ENCODE assay signal across 1 cellular context in the genomic region with DNA sequence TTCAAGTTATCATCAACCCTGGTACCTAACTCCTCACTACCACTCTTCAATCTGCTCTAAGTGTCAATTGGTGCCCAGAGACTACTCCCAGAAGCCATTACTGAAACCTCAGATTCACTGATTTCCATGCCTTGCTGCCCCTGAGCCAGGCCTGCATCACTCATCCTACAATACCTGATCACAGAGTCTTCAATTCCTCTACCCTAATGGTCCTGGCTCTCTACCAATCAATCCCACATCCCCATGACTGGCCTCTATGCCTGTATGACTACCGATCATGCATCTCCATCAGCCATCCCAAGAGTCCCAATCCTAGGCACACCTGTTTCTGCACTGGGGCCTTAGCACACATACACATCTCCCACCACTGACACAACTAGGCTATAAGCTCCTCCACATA.
TF ChIP-seq lines count a peak whose summit lies in the region.

No MANE protein-coding gene starts in this region.

TF ChIP-seq in GM23338, 12 proteins besides CTCF, POLR2A, EP300 and RAD21 (continued from another document):
- TF ChIP-seq, protein P1, sequence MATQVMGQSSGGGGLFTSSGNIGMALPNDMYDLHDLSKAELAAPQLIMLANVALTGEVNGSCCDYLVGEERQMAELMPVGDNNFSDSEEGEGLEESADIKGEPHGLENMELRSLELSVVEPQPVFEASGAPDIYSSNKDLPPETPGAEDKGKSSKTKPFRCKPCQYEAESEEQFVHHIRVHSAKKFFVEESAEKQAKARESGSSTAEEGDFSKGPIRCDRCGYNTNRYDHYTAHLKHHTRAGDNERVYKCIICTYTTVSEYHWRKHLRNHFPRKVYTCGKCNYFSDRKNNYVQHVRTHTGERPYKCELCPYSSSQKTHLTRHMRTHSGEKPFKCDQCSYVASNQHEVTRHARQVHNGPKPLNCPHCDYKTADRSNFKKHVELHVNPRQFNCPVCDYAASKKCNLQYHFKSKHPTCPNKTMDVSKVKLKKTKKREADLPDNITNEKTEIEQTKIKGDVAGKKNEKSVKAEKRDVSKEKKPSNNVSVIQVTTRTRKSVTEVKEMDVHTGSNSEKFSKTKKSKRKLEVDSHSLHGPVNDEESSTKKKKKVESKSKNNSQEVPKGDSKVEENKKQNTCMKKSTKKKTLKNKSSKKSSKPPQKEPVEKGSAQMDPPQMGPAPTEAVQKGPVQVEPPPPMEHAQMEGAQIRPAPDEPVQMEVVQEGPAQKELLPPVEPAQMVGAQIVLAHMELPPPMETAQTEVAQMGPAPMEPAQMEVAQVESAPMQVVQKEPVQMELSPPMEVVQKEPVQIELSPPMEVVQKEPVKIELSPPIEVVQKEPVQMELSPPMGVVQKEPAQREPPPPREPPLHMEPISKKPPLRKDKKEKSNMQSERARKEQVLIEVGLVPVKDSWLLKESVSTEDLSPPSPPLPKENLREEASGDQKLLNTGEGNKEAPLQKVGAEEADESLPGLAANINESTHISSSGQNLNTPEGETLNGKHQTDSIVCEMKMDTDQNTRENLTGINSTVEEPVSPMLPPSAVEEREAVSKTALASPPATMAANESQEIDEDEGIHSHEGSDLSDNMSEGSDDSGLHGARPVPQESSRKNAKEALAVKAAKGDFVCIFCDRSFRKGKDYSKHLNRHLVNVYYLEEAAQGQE (IDR thresholded peaks at IDR 0.05; ENCODE audit: unreplicated experiment) = no peak
- TF ChIP-seq JUNB (IDR thresholded peaks at IDR 0.05; ENCODE audit: unreplicated experiment) (no peak), EZH2 (IDR thresholded peaks at IDR 0.05; ENCODE audit: low read depth, unreplicated experiment) (no peak), ZNF331 (CRISPR knock-in tag; IDR thresholded peaks at IDR 0.05; ENCODE audit: low read depth) (no peak), NANOG (IDR thresholded peaks at IDR 0.05; ENCODE audit: borderline replicate concordance) (no peak), POLR2AphosphoS5 (IDR thresholded peaks at IDR 0.05; ENCODE audit: low read depth) (no peak)
- TF ChIP-seq, protein P2, sequence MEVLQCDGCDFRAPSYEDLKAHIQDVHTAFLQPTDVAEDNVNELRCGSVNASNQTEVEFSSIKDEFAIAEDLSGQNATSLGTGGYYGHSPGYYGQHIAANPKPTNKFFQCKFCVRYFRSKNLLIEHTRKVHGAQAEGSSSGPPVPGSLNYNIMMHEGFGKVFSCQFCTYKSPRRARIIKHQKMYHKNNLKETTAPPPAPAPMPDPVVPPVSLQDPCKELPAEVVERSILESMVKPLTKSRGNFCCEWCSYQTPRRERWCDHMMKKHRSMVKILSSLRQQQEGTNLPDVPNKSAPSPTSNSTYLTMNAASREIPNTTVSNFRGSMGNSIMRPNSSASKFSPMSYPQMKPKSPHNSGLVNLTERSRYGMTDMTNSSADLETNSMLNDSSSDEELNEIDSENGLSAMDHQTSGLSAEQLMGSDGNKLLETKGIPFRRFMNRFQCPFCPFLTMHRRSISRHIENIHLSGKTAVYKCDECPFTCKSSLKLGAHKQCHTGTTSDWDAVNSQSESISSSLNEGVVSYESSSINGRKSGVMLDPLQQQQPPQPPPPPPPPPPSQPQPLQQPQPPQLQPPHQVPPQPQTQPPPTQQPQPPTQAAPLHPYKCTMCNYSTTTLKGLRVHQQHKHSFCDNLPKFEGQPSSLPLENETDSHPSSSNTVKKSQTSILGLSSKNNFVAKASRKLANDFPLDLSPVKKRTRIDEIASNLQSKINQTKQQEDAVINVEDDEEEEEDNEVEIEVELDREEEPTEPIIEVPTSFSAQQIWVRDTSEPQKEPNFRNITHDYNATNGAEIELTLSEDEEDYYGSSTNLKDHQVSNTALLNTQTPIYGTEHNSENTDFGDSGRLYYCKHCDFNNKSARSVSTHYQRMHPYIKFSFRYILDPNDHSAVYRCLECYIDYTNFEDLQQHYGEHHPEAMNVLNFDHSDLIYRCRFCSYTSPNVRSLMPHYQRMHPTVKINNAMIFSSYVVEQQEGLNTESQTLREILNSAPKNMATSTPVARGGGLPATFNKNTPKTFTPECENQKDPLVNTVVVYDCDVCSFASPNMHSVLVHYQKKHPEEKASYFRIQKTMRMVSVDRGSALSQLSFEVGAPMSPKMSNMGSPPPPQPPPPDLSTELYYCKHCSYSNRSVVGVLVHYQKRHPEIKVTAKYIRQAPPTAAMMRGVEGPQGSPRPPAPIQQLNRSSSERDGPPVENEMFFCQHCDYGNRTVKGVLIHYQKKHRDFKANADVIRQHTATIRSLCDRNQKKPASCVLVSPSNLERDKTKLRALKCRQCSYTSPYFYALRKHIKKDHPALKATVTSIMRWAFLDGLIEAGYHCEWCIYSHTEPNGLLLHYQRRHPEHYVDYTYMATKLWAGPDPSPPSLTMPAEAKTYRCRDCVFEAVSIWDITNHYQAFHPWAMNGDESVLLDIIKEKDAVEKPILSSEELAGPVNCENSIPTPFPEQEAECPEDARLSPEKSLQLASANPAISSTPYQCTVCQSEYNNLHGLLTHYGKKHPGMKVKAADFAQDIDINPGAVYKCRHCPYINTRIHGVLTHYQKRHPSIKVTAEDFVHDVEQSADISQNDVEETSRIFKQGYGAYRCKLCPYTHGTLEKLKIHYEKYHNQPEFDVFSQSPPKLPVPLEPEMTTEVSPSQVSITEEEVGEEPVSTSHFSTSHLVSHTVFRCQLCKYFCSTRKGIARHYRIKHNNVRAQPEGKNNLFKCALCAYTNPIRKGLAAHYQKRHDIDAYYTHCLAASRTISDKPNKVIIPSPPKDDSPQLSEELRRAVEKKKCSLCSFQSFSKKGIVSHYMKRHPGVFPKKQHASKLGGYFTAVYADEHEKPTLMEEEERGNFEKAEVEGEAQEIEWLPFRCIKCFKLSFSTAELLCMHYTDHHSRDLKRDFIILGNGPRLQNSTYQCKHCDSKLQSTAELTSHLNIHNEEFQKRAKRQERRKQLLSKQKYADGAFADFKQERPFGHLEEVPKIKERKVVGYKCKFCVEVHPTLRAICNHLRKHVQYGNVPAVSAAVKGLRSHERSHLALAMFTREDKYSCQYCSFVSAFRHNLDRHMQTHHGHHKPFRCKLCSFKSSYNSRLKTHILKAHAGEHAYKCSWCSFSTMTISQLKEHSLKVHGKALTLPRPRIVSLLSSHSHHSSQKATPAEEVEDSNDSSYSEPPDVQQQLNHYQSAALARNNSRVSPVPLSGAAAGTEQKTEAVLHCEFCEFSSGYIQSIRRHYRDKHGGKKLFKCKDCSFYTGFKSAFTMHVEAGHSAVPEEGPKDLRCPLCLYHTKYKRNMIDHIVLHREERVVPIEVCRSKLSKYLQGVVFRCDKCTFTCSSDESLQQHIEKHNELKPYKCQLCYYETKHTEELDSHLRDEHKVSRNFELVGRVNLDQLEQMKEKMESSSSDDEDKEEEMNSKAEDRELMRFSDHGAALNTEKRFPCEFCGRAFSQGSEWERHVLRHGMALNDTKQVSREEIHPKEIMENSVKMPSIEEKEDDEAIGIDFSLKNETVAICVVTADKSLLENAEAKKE (CRISPR knock-in tag; IDR thresholded peaks at IDR 0.05) = no peak
